Comparison of ENCODE assay signal across 15 cellular contexts in genomic region chr6:151805286-151805840, GRCh38. TPM values are rescaled to one million over a fixed set of nuclear protein-coding genes. Genes with fewer than 3 reads are reported as not detected.
A peak's percentile ranks its signal among the peaks of the same experiment; 100 is the strongest.
DNase-seq lines count a peak whose midpoint lies in the region; ATAC-seq and TF ChIP-seq lines count a peak whose summit lies in the region.
"Had no signal": no experiment of that assay in that cellular context is flagged by ENCODE, and none has a peak within 500 bp of the region (broad histone marks: within the 10 kb centered on the region; RNA-seq: fewer than 3 reads in every experiment).

No MANE protein-coding gene starts in this region.

- peaks cover 13% of the 10 kb centered on the region for H3K4me1 Mint-ChIP-seq in osteocyte (ENCODE audit: unreplicated experiment)

- TF ChIP-seq CTCF in foreskin fibroblast (IDR thresholded peaks at IDR 0.05; ENCODE audit: low read depth, low read length): no peak
- TF ChIP-seq CTCF in psoas muscle (IDR thresholded peaks at IDR 0.05): no peak
- no peak for TF ChIP-seq CTCF in stomach (IDR thresholded peaks at IDR 0.05)
- no peak for TF ChIP-seq CTCF in osteocyte (IDR thresholded peaks at IDR 0.05)

- no peaks in the 10 kb centered on the region for H3K9me3 Mint-ChIP-seq in osteocyte (ENCODE audit: unreplicated experiment)

- TF ChIP-seq RAD21 in Ishikawa (IDR thresholded peaks at IDR 0.05; ENCODE audit: low read depth): no peak

- H3K27ac Mint-ChIP-seq in osteocyte (ENCODE audit: unreplicated experiment): no peak overlapping the region
- H3K27ac Mint-ChIP-seq: naive B cell had no signal

- H3K36me3 ChIP-seq in psoas muscle (ENCODE audit: insufficient read depth in 1 of 2, low read depth in 1 of 2) (no peaks in the 10 kb centered on the region), stomach (no peaks in the 10 kb centered on the region)

- H3K4me3 ChIP-seq in foreskin fibroblast (ENCODE audit: low read depth in 1 of 2, low read length in 2 of 2): no peak overlapping the region
- H3K4me3 ChIP-seq in psoas muscle: peak overlapping the region; percentile 79
- H3K4me3 ChIP-seq in stomach: no peak overlapping the region
- H3K4me3 ChIP-seq: body of pancreas had no signal

- no peak for TF ChIP-seq POLR2A in stomach (IDR thresholded peaks at IDR 0.05)

- H3K9me3 ChIP-seq in psoas muscle (no peaks in the 10 kb centered on the region), stomach (no peaks in the 10 kb centered on the region)
- H3K9me3 ChIP-seq: body of pancreas had no signal

- H3K4me1 ChIP-seq in psoas muscle: peaks cover 14% of the 10 kb centered on the region
- H3K4me1 ChIP-seq in stomach: peaks cover 11 to 33% (median 27%) of the 10 kb centered on the region in 4 donors

- intact Hi-C loops in psoas muscle (cut with DNase I) (loop anchor here in 1 of 2 donors (5.0 to 10.0 kb wide), 2 partner anchors 289 to 312 kb away; no protein-coding TSS in a partner anchor), stomach (cut with DNase I; ENCODE audit: low total_unique reads) (no loop called here)

- peaks cover 2% of the 10 kb centered on the region for H3K36me3 Mint-ChIP-seq in osteocyte (ENCODE audit: unreplicated experiment)
- H3K36me3 Mint-ChIP-seq: naive B cell had no signal

- TF ChIP-seq EP300 in Ishikawa (IDR thresholded peaks at IDR 0.05; ENCODE audit: borderline replicate concordance): no peak
- TF ChIP-seq EP300 in stomach (IDR thresholded peaks at IDR 0.05): no peak

- DNase-seq in AG08395 (ENCODE audit: low spot score): peak; percentile 9
- DNase-seq in foreskin fibroblast: peak; percentile 16 to 69
- peak; percentile 37 to 78 for DNase-seq in psoas muscle
- no peak for DNase-seq in A172 (ENCODE audit: low spot score)
- DNase-seq in stomach: no peak
- DNase-seq in osteocyte (ENCODE audit: extremely low spot score, unreplicated experiment): no peak
- DNase-seq: activated gamma-delta T cell; kidney; naive B cell; NCI-H2029; stimulated activated naive CD4-positive, alpha-beta T cell treated with Interleukin-2 at 50 U/mL for 16 hours had no signal

- peak overlapping the region; percentile 90 for H3K27ac ChIP-seq in psoas muscle
- H3K27ac ChIP-seq in stomach: no peak overlapping the region
- H3K27ac ChIP-seq: body of pancreas had no signal

- no peak overlapping the region for H3K4me3 Mint-ChIP-seq in osteocyte (ENCODE audit: unreplicated experiment)
- H3K4me3 Mint-ChIP-seq: naive B cell had no signal

- 9 to 16% (median 14%) methylated on average over 11 of the region's 11 CpGs for WGBS in psoas muscle, 3 donors
- WGBS in stomach, 5 donors: 34 to 55% (median 44%) methylated on average over 11 of the region's 11 CpGs

- H3K27me3 Mint-ChIP-seq in osteocyte (ENCODE audit: unreplicated experiment): peaks cover 60% of the 10 kb centered on the region

- no peaks in the 10 kb centered on the region for H3K27me3 ChIP-seq in psoas muscle (ENCODE audit: insufficient read depth in 3 of 3, low read length in 2 of 3)
- peaks cover 4 to 42% (median 32%) of the 10 kb centered on the region in 3 donors for H3K27me3 ChIP-seq in stomach

- ATAC-seq in psoas muscle (peak; percentile 46 to 68 (median 58)), GM19452 (IDR thresholded peaks at IDR 0.05; ENCODE audit: unreplicated experiment) (no peak)
- ATAC-seq: body of pancreas had no signal

TF ChIP-seq in Ishikawa, 13 proteins besides CTCF, POLR2A, EP300 and RAD21:
- peak; percentile 13; the same call in 1 of the 2 replicates for TF ChIP-seq NFIC (IDR thresholded peaks at IDR 0.05)
- TF ChIP-seq CEBPB (IDR thresholded peaks at IDR 0.05): no peak; the same call in 1 of the 2 replicates
- TF ChIP-seq TAF1 (IDR thresholded peaks at IDR 0.05; ENCODE audit: low read depth): peak; percentile 51
- no peak for TF ChIP-seq CREB1 (IDR thresholded peaks at IDR 0.05; ENCODE audit: low read depth)
- TF ChIP-seq, protein P1, sequence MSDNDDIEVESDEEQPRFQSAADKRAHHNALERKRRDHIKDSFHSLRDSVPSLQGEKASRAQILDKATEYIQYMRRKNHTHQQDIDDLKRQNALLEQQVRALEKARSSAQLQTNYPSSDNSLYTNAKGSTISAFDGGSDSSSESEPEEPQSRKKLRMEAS (IDR thresholded peaks at IDR 0.05): no peak; the same call in none of the 2 replicates
- peak; percentile 54 for TF ChIP-seq TEAD4 (IDR thresholded peaks at IDR 0.05)
- no peak for TF ChIP-seq EGR1 (IDR thresholded peaks at IDR 0.05)
- TF ChIP-seq, protein P2, sequence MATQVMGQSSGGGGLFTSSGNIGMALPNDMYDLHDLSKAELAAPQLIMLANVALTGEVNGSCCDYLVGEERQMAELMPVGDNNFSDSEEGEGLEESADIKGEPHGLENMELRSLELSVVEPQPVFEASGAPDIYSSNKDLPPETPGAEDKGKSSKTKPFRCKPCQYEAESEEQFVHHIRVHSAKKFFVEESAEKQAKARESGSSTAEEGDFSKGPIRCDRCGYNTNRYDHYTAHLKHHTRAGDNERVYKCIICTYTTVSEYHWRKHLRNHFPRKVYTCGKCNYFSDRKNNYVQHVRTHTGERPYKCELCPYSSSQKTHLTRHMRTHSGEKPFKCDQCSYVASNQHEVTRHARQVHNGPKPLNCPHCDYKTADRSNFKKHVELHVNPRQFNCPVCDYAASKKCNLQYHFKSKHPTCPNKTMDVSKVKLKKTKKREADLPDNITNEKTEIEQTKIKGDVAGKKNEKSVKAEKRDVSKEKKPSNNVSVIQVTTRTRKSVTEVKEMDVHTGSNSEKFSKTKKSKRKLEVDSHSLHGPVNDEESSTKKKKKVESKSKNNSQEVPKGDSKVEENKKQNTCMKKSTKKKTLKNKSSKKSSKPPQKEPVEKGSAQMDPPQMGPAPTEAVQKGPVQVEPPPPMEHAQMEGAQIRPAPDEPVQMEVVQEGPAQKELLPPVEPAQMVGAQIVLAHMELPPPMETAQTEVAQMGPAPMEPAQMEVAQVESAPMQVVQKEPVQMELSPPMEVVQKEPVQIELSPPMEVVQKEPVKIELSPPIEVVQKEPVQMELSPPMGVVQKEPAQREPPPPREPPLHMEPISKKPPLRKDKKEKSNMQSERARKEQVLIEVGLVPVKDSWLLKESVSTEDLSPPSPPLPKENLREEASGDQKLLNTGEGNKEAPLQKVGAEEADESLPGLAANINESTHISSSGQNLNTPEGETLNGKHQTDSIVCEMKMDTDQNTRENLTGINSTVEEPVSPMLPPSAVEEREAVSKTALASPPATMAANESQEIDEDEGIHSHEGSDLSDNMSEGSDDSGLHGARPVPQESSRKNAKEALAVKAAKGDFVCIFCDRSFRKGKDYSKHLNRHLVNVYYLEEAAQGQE (IDR thresholded peaks at IDR 0.05; ENCODE audit: low read depth): no peak
- TF ChIP-seq YY1 (IDR thresholded peaks at IDR 0.05; ENCODE audit: low read depth): no peak
- no peak for TF ChIP-seq FOXM1 (IDR thresholded peaks at IDR 0.05; ENCODE audit: borderline replicate concordance, low read depth)
- no peak for TF ChIP-seq TCF12 (IDR thresholded peaks at IDR 0.05; ENCODE audit: low read depth)
- TF ChIP-seq ZBTB7A (IDR thresholded peaks at IDR 0.05; ENCODE audit: low read depth): no peak
- TF ChIP-seq, protein P3, sequence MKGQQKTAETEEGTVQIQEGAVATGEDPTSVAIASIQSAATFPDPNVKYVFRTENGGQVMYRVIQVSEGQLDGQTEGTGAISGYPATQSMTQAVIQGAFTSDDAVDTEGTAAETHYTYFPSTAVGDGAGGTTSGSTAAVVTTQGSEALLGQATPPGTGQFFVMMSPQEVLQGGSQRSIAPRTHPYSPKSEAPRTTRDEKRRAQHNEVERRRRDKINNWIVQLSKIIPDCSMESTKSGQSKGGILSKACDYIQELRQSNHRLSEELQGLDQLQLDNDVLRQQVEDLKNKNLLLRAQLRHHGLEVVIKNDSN (IDR thresholded peaks at IDR 0.05): no peak

RNA-seq across cellular contexts. Expression of gene ESR1, which starts 2.1 kb away (rescaled TPM):
- total RNA-seq in psoas muscle (1 to 10 TPM; 1.5 to 4.4 (median 2.6) TPM), stomach (1 to 10 TPM in 2 of 5 donors, not detected in 3; 1.8 TPM), osteocyte (not detected in 2 replicates)
- polyA plus RNA-seq in psoas muscle (under 1 TPM; 0.42 to 0.93 (median 0.92) TPM), stomach (1 to 10 TPM in 1 of 3 donors, under 1 TPM in 2; 0.05 to 2.0 (median 0.44) TPM)
- 0.02 TPM in 1 of 2 replicates, not detected in the other for total RNA-seq in A172 (2014; rRNA removed; shearing (Covaris generic))
- total RNA-seq: glomerular endothelial cell had no signal

Comparison
In these comparisons a context has a peak if more than half of its experiments do, and no peak if none do; other contexts are left out.
1. DNase-seq: peak in AG08395 (single experiment), foreskin fibroblast (2 of 2) and psoas muscle (2 of 2); none in A172 (single experiment), stomach (single experiment) and osteocyte (single experiment).